1 cellular context compared by ENCODE assay signal in the genomic region with DNA sequence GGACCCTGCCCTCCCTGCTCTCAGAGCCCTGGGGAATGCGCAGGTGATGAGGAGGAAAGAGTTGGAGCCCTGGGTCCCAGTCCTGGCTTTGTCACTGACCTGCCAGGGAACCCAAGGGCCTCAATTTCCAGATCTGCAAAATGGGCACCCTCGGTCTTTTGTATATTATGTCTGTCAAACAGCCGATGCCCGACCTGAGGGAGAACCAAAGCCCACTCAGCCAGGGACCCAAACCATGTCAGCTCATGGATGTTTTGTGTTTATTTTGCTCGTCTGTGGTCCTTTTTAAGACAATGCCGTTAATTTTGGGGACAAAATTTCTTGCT.
TF ChIP-seq lines count a peak whose summit lies in the region.

No MANE protein-coding gene starts in this region.

TF ChIP-seq in GM23338, 12 proteins besides CTCF, POLR2A, EP300 and RAD21 (continued from another document):
- TF ChIP-seq, protein P1, sequence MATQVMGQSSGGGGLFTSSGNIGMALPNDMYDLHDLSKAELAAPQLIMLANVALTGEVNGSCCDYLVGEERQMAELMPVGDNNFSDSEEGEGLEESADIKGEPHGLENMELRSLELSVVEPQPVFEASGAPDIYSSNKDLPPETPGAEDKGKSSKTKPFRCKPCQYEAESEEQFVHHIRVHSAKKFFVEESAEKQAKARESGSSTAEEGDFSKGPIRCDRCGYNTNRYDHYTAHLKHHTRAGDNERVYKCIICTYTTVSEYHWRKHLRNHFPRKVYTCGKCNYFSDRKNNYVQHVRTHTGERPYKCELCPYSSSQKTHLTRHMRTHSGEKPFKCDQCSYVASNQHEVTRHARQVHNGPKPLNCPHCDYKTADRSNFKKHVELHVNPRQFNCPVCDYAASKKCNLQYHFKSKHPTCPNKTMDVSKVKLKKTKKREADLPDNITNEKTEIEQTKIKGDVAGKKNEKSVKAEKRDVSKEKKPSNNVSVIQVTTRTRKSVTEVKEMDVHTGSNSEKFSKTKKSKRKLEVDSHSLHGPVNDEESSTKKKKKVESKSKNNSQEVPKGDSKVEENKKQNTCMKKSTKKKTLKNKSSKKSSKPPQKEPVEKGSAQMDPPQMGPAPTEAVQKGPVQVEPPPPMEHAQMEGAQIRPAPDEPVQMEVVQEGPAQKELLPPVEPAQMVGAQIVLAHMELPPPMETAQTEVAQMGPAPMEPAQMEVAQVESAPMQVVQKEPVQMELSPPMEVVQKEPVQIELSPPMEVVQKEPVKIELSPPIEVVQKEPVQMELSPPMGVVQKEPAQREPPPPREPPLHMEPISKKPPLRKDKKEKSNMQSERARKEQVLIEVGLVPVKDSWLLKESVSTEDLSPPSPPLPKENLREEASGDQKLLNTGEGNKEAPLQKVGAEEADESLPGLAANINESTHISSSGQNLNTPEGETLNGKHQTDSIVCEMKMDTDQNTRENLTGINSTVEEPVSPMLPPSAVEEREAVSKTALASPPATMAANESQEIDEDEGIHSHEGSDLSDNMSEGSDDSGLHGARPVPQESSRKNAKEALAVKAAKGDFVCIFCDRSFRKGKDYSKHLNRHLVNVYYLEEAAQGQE (IDR thresholded peaks at IDR 0.05; ENCODE audit: unreplicated experiment) = no peak
- TF ChIP-seq EZH2 (IDR thresholded peaks at IDR 0.05; ENCODE audit: low read depth, unreplicated experiment) (no peak), CREB1 (CRISPR knock-in tag; IDR thresholded peaks at IDR 0.05; ENCODE audit: low read depth) (no peak), ZNF114 (CRISPR knock-in tag; IDR thresholded peaks at IDR 0.05) (no peak), JUNB (IDR thresholded peaks at IDR 0.05; ENCODE audit: unreplicated experiment) (no peak), NANOG (IDR thresholded peaks at IDR 0.05; ENCODE audit: borderline replicate concordance) (no peak)
- TF ChIP-seq, protein P2, sequence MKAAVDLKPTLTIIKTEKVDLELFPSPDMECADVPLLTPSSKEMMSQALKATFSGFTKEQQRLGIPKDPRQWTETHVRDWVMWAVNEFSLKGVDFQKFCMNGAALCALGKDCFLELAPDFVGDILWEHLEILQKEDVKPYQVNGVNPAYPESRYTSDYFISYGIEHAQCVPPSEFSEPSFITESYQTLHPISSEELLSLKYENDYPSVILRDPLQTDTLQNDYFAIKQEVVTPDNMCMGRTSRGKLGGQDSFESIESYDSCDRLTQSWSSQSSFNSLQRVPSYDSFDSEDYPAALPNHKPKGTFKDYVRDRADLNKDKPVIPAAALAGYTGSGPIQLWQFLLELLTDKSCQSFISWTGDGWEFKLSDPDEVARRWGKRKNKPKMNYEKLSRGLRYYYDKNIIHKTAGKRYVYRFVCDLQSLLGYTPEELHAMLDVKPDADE (IDR thresholded peaks at IDR 0.05) = no peak
- TF ChIP-seq, protein P3, sequence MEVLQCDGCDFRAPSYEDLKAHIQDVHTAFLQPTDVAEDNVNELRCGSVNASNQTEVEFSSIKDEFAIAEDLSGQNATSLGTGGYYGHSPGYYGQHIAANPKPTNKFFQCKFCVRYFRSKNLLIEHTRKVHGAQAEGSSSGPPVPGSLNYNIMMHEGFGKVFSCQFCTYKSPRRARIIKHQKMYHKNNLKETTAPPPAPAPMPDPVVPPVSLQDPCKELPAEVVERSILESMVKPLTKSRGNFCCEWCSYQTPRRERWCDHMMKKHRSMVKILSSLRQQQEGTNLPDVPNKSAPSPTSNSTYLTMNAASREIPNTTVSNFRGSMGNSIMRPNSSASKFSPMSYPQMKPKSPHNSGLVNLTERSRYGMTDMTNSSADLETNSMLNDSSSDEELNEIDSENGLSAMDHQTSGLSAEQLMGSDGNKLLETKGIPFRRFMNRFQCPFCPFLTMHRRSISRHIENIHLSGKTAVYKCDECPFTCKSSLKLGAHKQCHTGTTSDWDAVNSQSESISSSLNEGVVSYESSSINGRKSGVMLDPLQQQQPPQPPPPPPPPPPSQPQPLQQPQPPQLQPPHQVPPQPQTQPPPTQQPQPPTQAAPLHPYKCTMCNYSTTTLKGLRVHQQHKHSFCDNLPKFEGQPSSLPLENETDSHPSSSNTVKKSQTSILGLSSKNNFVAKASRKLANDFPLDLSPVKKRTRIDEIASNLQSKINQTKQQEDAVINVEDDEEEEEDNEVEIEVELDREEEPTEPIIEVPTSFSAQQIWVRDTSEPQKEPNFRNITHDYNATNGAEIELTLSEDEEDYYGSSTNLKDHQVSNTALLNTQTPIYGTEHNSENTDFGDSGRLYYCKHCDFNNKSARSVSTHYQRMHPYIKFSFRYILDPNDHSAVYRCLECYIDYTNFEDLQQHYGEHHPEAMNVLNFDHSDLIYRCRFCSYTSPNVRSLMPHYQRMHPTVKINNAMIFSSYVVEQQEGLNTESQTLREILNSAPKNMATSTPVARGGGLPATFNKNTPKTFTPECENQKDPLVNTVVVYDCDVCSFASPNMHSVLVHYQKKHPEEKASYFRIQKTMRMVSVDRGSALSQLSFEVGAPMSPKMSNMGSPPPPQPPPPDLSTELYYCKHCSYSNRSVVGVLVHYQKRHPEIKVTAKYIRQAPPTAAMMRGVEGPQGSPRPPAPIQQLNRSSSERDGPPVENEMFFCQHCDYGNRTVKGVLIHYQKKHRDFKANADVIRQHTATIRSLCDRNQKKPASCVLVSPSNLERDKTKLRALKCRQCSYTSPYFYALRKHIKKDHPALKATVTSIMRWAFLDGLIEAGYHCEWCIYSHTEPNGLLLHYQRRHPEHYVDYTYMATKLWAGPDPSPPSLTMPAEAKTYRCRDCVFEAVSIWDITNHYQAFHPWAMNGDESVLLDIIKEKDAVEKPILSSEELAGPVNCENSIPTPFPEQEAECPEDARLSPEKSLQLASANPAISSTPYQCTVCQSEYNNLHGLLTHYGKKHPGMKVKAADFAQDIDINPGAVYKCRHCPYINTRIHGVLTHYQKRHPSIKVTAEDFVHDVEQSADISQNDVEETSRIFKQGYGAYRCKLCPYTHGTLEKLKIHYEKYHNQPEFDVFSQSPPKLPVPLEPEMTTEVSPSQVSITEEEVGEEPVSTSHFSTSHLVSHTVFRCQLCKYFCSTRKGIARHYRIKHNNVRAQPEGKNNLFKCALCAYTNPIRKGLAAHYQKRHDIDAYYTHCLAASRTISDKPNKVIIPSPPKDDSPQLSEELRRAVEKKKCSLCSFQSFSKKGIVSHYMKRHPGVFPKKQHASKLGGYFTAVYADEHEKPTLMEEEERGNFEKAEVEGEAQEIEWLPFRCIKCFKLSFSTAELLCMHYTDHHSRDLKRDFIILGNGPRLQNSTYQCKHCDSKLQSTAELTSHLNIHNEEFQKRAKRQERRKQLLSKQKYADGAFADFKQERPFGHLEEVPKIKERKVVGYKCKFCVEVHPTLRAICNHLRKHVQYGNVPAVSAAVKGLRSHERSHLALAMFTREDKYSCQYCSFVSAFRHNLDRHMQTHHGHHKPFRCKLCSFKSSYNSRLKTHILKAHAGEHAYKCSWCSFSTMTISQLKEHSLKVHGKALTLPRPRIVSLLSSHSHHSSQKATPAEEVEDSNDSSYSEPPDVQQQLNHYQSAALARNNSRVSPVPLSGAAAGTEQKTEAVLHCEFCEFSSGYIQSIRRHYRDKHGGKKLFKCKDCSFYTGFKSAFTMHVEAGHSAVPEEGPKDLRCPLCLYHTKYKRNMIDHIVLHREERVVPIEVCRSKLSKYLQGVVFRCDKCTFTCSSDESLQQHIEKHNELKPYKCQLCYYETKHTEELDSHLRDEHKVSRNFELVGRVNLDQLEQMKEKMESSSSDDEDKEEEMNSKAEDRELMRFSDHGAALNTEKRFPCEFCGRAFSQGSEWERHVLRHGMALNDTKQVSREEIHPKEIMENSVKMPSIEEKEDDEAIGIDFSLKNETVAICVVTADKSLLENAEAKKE (CRISPR knock-in tag; IDR thresholded peaks at IDR 0.05) = no peak
